Comparison of ENCODE assay signal across 8 cellular contexts in the genomic region with DNA sequence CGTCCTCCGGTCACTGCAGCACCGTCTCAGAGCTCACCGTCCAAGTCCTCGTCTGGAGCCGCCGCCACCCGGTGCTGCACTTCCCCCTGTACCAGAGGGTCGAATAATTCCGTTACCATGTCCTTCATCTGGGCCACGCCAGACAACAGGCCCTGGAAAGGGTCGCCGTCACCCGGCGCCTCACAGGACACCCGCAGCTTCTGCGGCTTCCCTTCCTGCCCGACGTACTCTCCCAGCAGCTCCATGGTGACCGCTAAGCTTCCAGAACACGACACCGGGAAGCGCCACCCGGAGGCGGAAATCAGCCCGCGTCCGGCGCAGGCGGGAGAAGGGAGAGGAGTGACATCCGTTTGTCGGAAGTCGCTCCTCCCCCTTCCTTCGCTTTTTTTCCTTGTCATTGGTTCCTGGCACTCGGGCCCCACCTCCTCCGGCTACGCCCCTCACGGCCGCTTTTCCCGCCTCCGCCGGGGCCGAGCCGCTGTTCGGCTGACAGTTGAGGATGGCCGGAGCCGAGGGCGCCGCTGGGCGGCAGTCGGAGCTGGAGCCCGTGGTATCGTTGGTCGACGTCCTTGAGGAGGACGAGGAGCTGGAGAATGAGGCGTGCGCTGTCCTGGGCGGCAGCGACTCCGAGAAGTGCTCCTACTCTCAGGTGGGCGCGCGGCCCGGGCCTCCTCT. TPM values are rescaled to one million over a fixed set of nuclear protein-coding genes. Genes with fewer than 3 reads are reported as not detected.
DNase-seq lines count a peak whose midpoint lies in the region; ATAC-seq, FAIRE-seq and TF ChIP-seq lines count a peak whose summit lies in the region.

A gene with protein sequence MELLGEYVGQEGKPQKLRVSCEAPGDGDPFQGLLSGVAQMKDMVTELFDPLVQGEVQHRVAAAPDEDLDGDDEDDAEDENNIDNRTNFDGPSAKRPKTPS (minus strand): TSS at position 273 of the 675 bp plus-strand sequence. CDS start 28 bp downstream, at position 245.
A gene with protein sequence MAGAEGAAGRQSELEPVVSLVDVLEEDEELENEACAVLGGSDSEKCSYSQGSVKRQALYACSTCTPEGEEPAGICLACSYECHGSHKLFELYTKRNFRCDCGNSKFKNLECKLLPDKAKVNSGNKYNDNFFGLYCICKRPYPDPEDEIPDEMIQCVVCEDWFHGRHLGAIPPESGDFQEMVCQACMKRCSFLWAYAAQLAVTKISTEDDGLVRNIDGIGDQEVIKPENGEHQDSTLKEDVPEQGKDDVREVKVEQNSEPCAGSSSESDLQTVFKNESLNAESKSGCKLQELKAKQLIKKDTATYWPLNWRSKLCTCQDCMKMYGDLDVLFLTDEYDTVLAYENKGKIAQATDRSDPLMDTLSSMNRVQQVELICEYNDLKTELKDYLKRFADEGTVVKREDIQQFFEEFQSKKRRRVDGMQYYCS (plus strand): TSS at position 464 of the 675 bp plus-strand sequence. CDS start 36 bp downstream, at position 500.

- no peaks in the 10 kb centered on the region for H3K79me1 ChIP-seq in H9 (ENCODE audit: insufficient read depth, low read depth, low read length, poor library complexity, severe bottlenecking)

- H4K5ac ChIP-seq in H9 (ENCODE audit: insufficient read length, low read depth, low read length), result no peak within 1 kb of the TSS

- no peak within 1 kb of the TSS for H3K4ac ChIP-seq in H9 (ENCODE audit: low read depth, low read length)

- H3K79me2 ChIP-seq in H9 (ENCODE audit: insufficient read depth, low read length), result no peaks in the 10 kb centered on the region

- peak; percentile 96 for ATAC-seq in stimulated activated naive CD8-positive, alpha-beta T cell treated with anti-CD3 and anti-CD28 coated beads, Interleukin-15, amount 100 ng/mL, for 72 hours

- no peaks in the 10 kb centered on the region for H3K9me3 ChIP-seq in H9 (ENCODE audit: control insufficient read depth, low read depth, low read length)
- no peaks in the 10 kb centered on the region for H3K9me3 ChIP-seq in MG63

- H2BK12ac ChIP-seq in H9 (ENCODE audit: insufficient read length, low read depth, low read length), result no peak within 1 kb of the TSS

- H3K4me3 Mint-ChIP-seq in H9 (peak within 1 kb of the TSS; percentile 86 to 98), nephron progenitor cell (peak within 1 kb of the TSS; percentile 87)
- H3K4me3 Mint-ChIP-seq in stimulated activated naive CD8-positive, alpha-beta T cell treated with anti-CD3 and anti-CD28 coated beads, Interleukin-15, amount 100 ng/mL, for 72 hours, result peak within 1 kb of the TSS; percentile 78 to 89

- no peak within 1 kb of the TSS for H2BK5ac ChIP-seq in H9 (ENCODE audit: insufficient read length, low read length)

- no CpG with 5 or more reads among the region's 65 CpGs for WGBS in H9 (ENCODE audit: extremely low coverage, insufficient read length, low lambda C conversion rate)

- H3K27ac Mint-ChIP-seq in H9 (peak within 1 kb of the TSS; percentile 78 to 99 (median 96)), nephron progenitor cell (peak within 1 kb of the TSS; percentile 99)
- peak within 1 kb of the TSS; percentile 98 to 99 for H3K27ac Mint-ChIP-seq in stimulated activated naive CD8-positive, alpha-beta T cell treated with anti-CD3 and anti-CD28 coated beads, Interleukin-15, amount 100 ng/mL, for 72 hours

- H3K27ac ChIP-seq in H9 (ENCODE audit: insufficient read length, low read depth, low read length), result no peak within 1 kb of the TSS

- H3K14ac ChIP-seq in H9 (ENCODE audit: insufficient read depth, low read length), result peak within 1 kb of the TSS; percentile 80

- H3K4me3 ChIP-seq in MG63, result peak within 1 kb of the TSS; percentile 64
- H3K4me3 ChIP-seq in fibroblast of the aortic adventitia (ENCODE audit: low read depth, low read length), result peak within 1 kb of the TSS; percentile 93

- no peak within 1 kb of the TSS for H2BK15ac ChIP-seq in H9 (ENCODE audit: low read depth, low read length)

- H4K20me1 ChIP-seq in H9 (ENCODE audit: control insufficient read depth, insufficient read depth, insufficient read length), result no peaks in the 10 kb centered on the region

- peaks cover 10% of the 10 kb centered on the region for H3K23me2 ChIP-seq in H9 (ENCODE audit: insufficient read length, low read depth, low read length, poor library complexity, severe bottlenecking)

- no peak within 1 kb of the TSS for H2BK120ac ChIP-seq in H9 (ENCODE audit: low read depth, low read length, poor library complexity, severe bottlenecking)

- H3K4me1 ChIP-seq in H9 (ENCODE audit: insufficient read depth, low read length), result no peaks in the 10 kb centered on the region; the same call in 1 of the 2 replicates

- DNase-seq in H9 (peak; percentile 98), MG63 (peak; percentile 93), SHP77 treated with DMSO at 0.1 percent for 48 hours (lab: John Stamatoyannopoulos, UW) (peak; percentile 94), fibroblast of the aortic adventitia (ENCODE audit: low read depth) (peak; percentile 94), nephron progenitor cell (peak; percentile 94)
- DNase-seq in activated effector memory CD4-positive, alpha-beta T cell treated with anti-CD3 and anti-CD28 coated beads, Interleukin-2, amount 50 U/mL, for 16 hours, result peak; percentile 95
- DNase-seq in stimulated activated naive CD8-positive, alpha-beta T cell treated with anti-CD3 and anti-CD28 coated beads, Interleukin-15, amount 100 ng/mL, for 72 hours, result peak; percentile 85 to 89

- H3K56ac ChIP-seq in H9 (ENCODE audit: insufficient read length, low read depth, low read length), result no peak within 1 kb of the TSS

- no peak within 1 kb of the TSS for H2AFZ ChIP-seq in H9 (ENCODE audit: low read length)

- peaks cover 7 to 15% of the 10 kb centered on the region in 2 experiments for H3K4me1 Mint-ChIP-seq in H9
- H3K4me1 Mint-ChIP-seq in nephron progenitor cell, result peaks cover 34% of the 10 kb centered on the region
- H3K4me1 Mint-ChIP-seq in stimulated activated naive CD8-positive, alpha-beta T cell treated with anti-CD3 and anti-CD28 coated beads, Interleukin-15, amount 100 ng/mL, for 72 hours, result peaks cover 39% of the 10 kb centered on the region

- peak; percentile 97 for FAIRE-seq in G401.6 (lab: Jason Lieb, UNC)

- peak; percentile 25; the same call in 2 of the 3 replicates for TF ChIP-seq CTCF in H9 (conservative IDR thresholded peaks at IDR 0.05)
- TF ChIP-seq CTCF in fibroblast of the aortic adventitia (IDR thresholded peaks at IDR 0.05; ENCODE audit: insufficient read depth, low read length), result peak; percentile 32
- TF ChIP-seq CTCF in nephron progenitor cell (IDR thresholded peaks at IDR 0.05), result no peak

- H3K18ac ChIP-seq in H9 (ENCODE audit: insufficient read length, low read depth, low read length), result peak within 1 kb of the TSS; percentile 78

- no peak within 1 kb of the TSS for H2BK20ac ChIP-seq in H9 (ENCODE audit: low read depth, low read length, poor library complexity, severe bottlenecking)

- H4K91ac ChIP-seq in H9 (ENCODE audit: insufficient read length, low read depth, low read length), result no peak within 1 kb of the TSS

- no peak within 1 kb of the TSS for H4K8ac ChIP-seq in H9 (replicated peaks; ENCODE audit: insufficient read length, low read depth, low read length)

- H3K27me3 ChIP-seq in H9 (ENCODE audit: insufficient read depth, low read length) (no peaks in the 10 kb centered on the region), MG63 (no peaks in the 10 kb centered on the region)

- peak within 1 kb of the TSS; percentile 69 for H3K9ac ChIP-seq in H9 (ENCODE audit: extremely low read depth, insufficient read length, low read length)

- no peak within 1 kb of the TSS for H2AK5ac ChIP-seq in H9 (ENCODE audit: insufficient read length, low read length)

- H3K9me3 Mint-ChIP-seq in H9 (peaks cover 0 to 4% of the 10 kb centered on the region in 2 experiments; a peak in 1 of 5 replicates), nephron progenitor cell (no peaks in the 10 kb centered on the region)
- H3K9me3 Mint-ChIP-seq in stimulated activated naive CD8-positive, alpha-beta T cell treated with anti-CD3 and anti-CD28 coated beads, Interleukin-15, amount 100 ng/mL, for 72 hours, result no peaks in the 10 kb centered on the region

- peak within 1 kb of the TSS; percentile 95 for H3K4me2 ChIP-seq in H9 (ENCODE audit: insufficient read depth, insufficient read length, low read length)

- H3K23ac ChIP-seq in H9 (ENCODE audit: insufficient read length, low read depth, low read length), result no peak within 1 kb of the TSS

- H3K27me3 Mint-ChIP-seq in H9 (ENCODE audit: low read depth), result no peaks in the 10 kb centered on the region
- H3K27me3 Mint-ChIP-seq in nephron progenitor cell (ENCODE audit: low read depth, poor library complexity), result peaks cover 4% of the 10 kb centered on the region
- H3K27me3 Mint-ChIP-seq in stimulated activated naive CD8-positive, alpha-beta T cell treated with anti-CD3 and anti-CD28 coated beads, Interleukin-15, amount 100 ng/mL, for 72 hours, result no peaks in the 10 kb centered on the region

- H3T11ph ChIP-seq in H9 (ENCODE audit: low read length), result no peak within 1 kb of the TSS

- peaks cover 9% of the 10 kb centered on the region; the same call in 1 of the 2 replicates for H3K36me3 ChIP-seq in MG63

- H3K36me3 Mint-ChIP-seq in H9 (ENCODE audit: insufficient read depth in 1 of 3, low read depth in 3 of 3) (peaks cover 5 to 11% (median 6%) of the 10 kb centered on the region in 3 experiments; a peak in 5 of 7 replicates), nephron progenitor cell (ENCODE audit: low read depth) (peaks cover 21% of the 10 kb centered on the region)

RNA-seq across cellular contexts. Expression of the first gene that starts in this region (rescaled TPM):
- 6.2 and 6.8 TPM in 2 replicates for total RNA-seq in H9 (2021)
- 3.8 and 6.0 TPM in 2 replicates for total RNA-seq in MG63 (2014; rRNA removed; shearing (Covaris generic); ENCODE audit: low replicate concordance)
- 17.3 and 28.1 TPM in 2 replicates for total RNA-seq in fibroblast of the aortic adventitia (ENCODE audit: low replicate concordance)

RNA-seq across cellular contexts. Expression of the second gene that starts in this region (rescaled TPM):
- total RNA-seq in H9 (2021) (28.4 and 29.1 TPM in 2 replicates), fibroblast of the aortic adventitia (ENCODE audit: low replicate concordance) (43.3 and 46.9 TPM in 2 replicates)
- total RNA-seq in MG63 (2014; rRNA removed; shearing (Covaris generic); ENCODE audit: low replicate concordance), result 18.5 and 25.0 TPM in 2 replicates
